ENCODE assay signal across 12 cellular contexts in the genomic region with DNA sequence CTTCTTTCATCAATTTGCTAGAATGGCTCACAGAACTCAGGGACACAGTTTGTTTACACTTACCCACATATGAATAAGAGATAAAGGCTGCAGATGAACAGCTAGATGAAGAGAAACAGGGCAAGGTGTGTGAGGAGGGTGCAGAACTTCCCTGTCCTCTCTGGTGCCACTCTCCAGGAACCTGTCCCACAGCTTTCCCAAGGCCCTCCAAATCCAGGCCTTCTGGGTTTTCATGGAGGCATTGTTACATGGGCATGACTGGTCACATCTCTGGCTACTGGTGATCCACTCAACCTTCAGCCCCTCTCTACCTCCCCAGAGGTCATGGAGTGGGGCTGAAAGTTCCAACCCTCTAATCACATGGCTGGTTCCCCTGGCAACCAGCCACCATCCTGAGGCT.
DNase-seq lines count a peak whose midpoint lies in the region; ATAC-seq and TF ChIP-seq lines count a peak whose summit lies in the region.
"Had no signal": no experiment of that assay in that cellular context is flagged by ENCODE, and none has a peak within 500 bp of the region (broad histone marks: within the 10 kb centered on the region; RNA-seq: fewer than 3 reads in every experiment).

No MANE protein-coding gene starts in this region.

- H3K79me2 ChIP-seq in PC-3 (ENCODE audit: low read length): no peaks in the 10 kb centered on the region

- no peaks in the 10 kb centered on the region for H3F3A ChIP-seq in PC-3 (ENCODE audit: low read length, unreplicated experiment)

- no peak for TF ChIP-seq CTCF in PC-3 (conservative IDR thresholded peaks at IDR 0.05; ENCODE audit: low read depth, low read length)
- TF ChIP-seq CTCF in colonic mucosa (IDR thresholded peaks at IDR 0.05): no peak

- H3K4me2 ChIP-seq in PC-3 (ENCODE audit: low read length): peak overlapping the region; percentile 68

- H4K20me1 ChIP-seq in PC-3 (ENCODE audit: low read length): no peaks in the 10 kb centered on the region

- intact Hi-C loops in PC-3 (cut with micrococcal nuclease): loop anchor here (2.0 kb wide), 2 partner anchors 23 to 65 kb away; no protein-coding TSS in a partner anchor
- intact Hi-C loops in colonic mucosa (cut with DNase I): no loop called here

- peak overlapping the region; percentile 82 for H3K27ac ChIP-seq in PC-3 (ENCODE audit: low read length)
- peak overlapping the region; percentile 85 for H3K27ac ChIP-seq in colonic mucosa
- peak overlapping the region; percentile 78 for H3K27ac ChIP-seq in muscle layer of duodenum (ENCODE audit: low read length)
- H3K27ac ChIP-seq in thymus (ENCODE audit: low read depth): peak overlapping the region; percentile 47
- H3K27ac ChIP-seq: neutrophil had no signal

- H3K36me3 ChIP-seq in PC-3 (ENCODE audit: low read depth, low read length): no peaks in the 10 kb centered on the region
- no peaks in the 10 kb centered on the region for H3K36me3 ChIP-seq in colonic mucosa
- peaks cover 14 to 18% of the 10 kb centered on the region in 2 donors for H3K36me3 ChIP-seq in muscle layer of duodenum (ENCODE audit: control insufficient read depth in 1 of 2, insufficient read depth in 2 of 2, low read length in 2 of 2)
- no peaks in the 10 kb centered on the region for H3K36me3 ChIP-seq in thymus (ENCODE audit: control insufficient read depth, insufficient read depth)
- H3K36me3 ChIP-seq: neutrophil had no signal

- peaks cover 45% of the 10 kb centered on the region for H3K4me1 ChIP-seq in PC-3 (ENCODE audit: insufficient read depth, low read length)
- peaks cover 25% of the 10 kb centered on the region for H3K4me1 ChIP-seq in colonic mucosa
- H3K4me1 ChIP-seq in muscle layer of duodenum (ENCODE audit: control insufficient read depth in 1 of 2, insufficient read depth in 2 of 2, low read length in 2 of 2): peaks cover 11 to 15% of the 10 kb centered on the region in 2 donors
- H3K4me1 ChIP-seq in thymus (ENCODE audit: control insufficient read depth, insufficient read depth, low read length): no peaks in the 10 kb centered on the region

- ATAC-seq in PC-3: no peak
- no peak for ATAC-seq in HG02588 (IDR thresholded peaks at IDR 0.05; ENCODE audit: unreplicated experiment)

- CTCF ChIA-PET in PC-3 (lab: Charles Lee): no interaction called here

- BruUV-seq in PC-3 (replicated peaks; lab: Mats Ljungman, UMichigan): no TSS peak

- no peaks in the 10 kb centered on the region for H3K27me3 ChIP-seq in PC-3 (ENCODE audit: low read length)
- H3K27me3 ChIP-seq in colonic mucosa: no peaks in the 10 kb centered on the region
- H3K27me3 ChIP-seq in muscle layer of duodenum (ENCODE audit: low read depth, low read length): no peaks in the 10 kb centered on the region
- H3K27me3 ChIP-seq in thymus (ENCODE audit: control insufficient read depth, insufficient read depth): no peaks in the 10 kb centered on the region
- H3K27me3 ChIP-seq: neutrophil had no signal

- H3K9me3 ChIP-seq in PC-3 (ENCODE audit: low read length): no peaks in the 10 kb centered on the region
- no peaks in the 10 kb centered on the region for H3K9me3 ChIP-seq in colonic mucosa
- no peaks in the 10 kb centered on the region for H3K9me3 ChIP-seq in muscle layer of duodenum (ENCODE audit: control insufficient read depth in 1 of 2, low read length in 2 of 2)
- no peaks in the 10 kb centered on the region for H3K9me3 ChIP-seq in thymus (ENCODE audit: control insufficient read depth)
- H3K9me3 ChIP-seq: neutrophil had no signal

- no peaks in the 10 kb centered on the region for H3K9me2 ChIP-seq in PC-3 (replicated peaks; ENCODE audit: low read length)

- peak overlapping the region; percentile 27; the same call in 1 of the 2 replicates for H3K4me3 ChIP-seq in PC-3 (ENCODE audit: low read length)
- no peak overlapping the region for H3K4me3 ChIP-seq in colonic mucosa
- no peak overlapping the region for H3K4me3 ChIP-seq in muscle layer of duodenum (ENCODE audit: low read depth in 1 of 2, low read length in 2 of 2)
- H3K4me3 ChIP-seq in thymus (ENCODE audit: low read length): no peak overlapping the region

- peak overlapping the region; percentile 53 for H3K9ac ChIP-seq in PC-3 (ENCODE audit: low read length)
- H3K9ac ChIP-seq in colonic mucosa (ENCODE audit: low read depth in 2 of 2, low read length in 2 of 2): no peak overlapping the region

- no peak overlapping the region for H2AFZ ChIP-seq in PC-3 (ENCODE audit: low read length)

- DNase-seq in PC-3 (no peak), colonic mucosa (no peak)
- DNase-seq in stimulated activated naive CD4-positive, alpha-beta T cell (lab: John Stamatoyannopoulos, UW): no peak
- DNase-seq in stimulated activated CD4-positive, alpha-beta T cell treated with anti-CD3 and anti-CD28 coated beads, Interleukin-4, amount 100 ng/mL, for 1 hour: no peak
- DNase-seq: activated naive CD4-positive, alpha-beta T cell treated with anti-CD3 and anti-CD28 coated beads, Interleukin-2, amount 10 ng/mL, durations not matched to agents 7 days and 5 days; GF-D8; NCI-H1417; NCI-H510A treated with DMSO at 0.1 percent for 48 hours had no signal

- POLR2A ChIA-PET in PC-3 (lab: Charles Lee; ENCODE audit: unreplicated experiment): no interaction called here
